Comparison of ENCODE assay signal across 2 cellular contexts in the genomic region with DNA sequence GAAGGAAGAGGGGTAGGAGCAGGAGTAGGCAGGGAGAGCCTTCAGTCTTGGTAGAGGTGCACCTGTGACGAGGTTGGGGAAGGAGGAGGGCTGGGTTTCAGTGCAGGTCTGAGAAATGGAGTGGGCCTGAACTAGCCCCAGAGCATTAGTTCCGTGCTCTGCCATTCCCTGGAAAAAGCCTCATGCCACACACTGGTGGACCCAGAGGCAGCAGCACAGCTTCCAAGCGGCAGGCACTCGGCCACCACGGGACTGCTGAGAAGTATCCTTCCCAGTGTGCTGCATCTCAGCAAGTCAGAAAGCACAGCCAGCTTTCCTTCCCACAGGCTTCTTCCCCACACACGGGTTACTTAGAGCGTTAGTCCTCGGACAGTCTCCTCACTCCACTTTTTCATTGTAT.
TF ChIP-seq lines count a peak whose summit lies in the region.

No MANE protein-coding gene starts in this region.

TF ChIP-seq in HCT116, 20 proteins besides CTCF, POLR2A, EP300 and RAD21:
- no peak for TF ChIP-seq ZFX (IDR thresholded peaks at IDR 0.05)
- no peak for TF ChIP-seq EGR1 (IDR thresholded peaks at IDR 0.05; ENCODE audit: low read depth)
- TF ChIP-seq, protein P1, sequence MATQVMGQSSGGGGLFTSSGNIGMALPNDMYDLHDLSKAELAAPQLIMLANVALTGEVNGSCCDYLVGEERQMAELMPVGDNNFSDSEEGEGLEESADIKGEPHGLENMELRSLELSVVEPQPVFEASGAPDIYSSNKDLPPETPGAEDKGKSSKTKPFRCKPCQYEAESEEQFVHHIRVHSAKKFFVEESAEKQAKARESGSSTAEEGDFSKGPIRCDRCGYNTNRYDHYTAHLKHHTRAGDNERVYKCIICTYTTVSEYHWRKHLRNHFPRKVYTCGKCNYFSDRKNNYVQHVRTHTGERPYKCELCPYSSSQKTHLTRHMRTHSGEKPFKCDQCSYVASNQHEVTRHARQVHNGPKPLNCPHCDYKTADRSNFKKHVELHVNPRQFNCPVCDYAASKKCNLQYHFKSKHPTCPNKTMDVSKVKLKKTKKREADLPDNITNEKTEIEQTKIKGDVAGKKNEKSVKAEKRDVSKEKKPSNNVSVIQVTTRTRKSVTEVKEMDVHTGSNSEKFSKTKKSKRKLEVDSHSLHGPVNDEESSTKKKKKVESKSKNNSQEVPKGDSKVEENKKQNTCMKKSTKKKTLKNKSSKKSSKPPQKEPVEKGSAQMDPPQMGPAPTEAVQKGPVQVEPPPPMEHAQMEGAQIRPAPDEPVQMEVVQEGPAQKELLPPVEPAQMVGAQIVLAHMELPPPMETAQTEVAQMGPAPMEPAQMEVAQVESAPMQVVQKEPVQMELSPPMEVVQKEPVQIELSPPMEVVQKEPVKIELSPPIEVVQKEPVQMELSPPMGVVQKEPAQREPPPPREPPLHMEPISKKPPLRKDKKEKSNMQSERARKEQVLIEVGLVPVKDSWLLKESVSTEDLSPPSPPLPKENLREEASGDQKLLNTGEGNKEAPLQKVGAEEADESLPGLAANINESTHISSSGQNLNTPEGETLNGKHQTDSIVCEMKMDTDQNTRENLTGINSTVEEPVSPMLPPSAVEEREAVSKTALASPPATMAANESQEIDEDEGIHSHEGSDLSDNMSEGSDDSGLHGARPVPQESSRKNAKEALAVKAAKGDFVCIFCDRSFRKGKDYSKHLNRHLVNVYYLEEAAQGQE (IDR thresholded peaks at IDR 0.05; ENCODE audit: low read depth), result no peak
- TF ChIP-seq SP1 (IDR thresholded peaks at IDR 0.05; ENCODE audit: low read depth), result no peak
- TF ChIP-seq FOSL1 (IDR thresholded peaks at IDR 0.05; ENCODE audit: low read depth), result no peak
- no peak for TF ChIP-seq SRF (IDR thresholded peaks at IDR 0.05; ENCODE audit: low read depth)
- TF ChIP-seq, protein P2, sequence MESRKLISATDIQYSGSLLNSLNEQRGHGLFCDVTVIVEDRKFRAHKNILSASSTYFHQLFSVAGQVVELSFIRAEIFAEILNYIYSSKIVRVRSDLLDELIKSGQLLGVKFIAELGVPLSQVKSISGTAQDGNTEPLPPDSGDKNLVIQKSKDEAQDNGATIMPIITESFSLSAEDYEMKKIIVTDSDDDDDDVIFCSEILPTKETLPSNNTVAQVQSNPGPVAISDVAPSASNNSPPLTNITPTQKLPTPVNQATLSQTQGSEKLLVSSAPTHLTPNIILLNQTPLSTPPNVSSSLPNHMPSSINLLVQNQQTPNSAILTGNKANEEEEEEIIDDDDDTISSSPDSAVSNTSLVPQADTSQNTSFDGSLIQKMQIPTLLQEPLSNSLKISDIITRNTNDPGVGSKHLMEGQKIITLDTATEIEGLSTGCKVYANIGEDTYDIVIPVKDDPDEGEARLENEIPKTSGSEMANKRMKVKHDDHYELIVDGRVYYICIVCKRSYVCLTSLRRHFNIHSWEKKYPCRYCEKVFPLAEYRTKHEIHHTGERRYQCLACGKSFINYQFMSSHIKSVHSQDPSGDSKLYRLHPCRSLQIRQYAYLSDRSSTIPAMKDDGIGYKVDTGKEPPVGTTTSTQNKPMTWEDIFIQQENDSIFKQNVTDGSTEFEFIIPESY (IDR thresholded peaks at IDR 0.05; ENCODE audit: extremely low read depth, insufficient replicate concordance, low read length), result no peak
- TF ChIP-seq CEBPB (IDR thresholded peaks at IDR 0.05; ENCODE audit: low read depth), result no peak
- TF ChIP-seq ELF1 (IDR thresholded peaks at IDR 0.05; ENCODE audit: borderline replicate concordance, low read depth), result no peak
- no peak for TF ChIP-seq EZH2 (IDR thresholded peaks at IDR 0.05)
- no peak for TF ChIP-seq JUND (IDR thresholded peaks at IDR 0.05)
- TF ChIP-seq TCF7L2 (IDR thresholded peaks at IDR 0.05; ENCODE audit: borderline replicate concordance, extremely low read depth, insufficient read depth, insufficient read length), result no peak
- TF ChIP-seq, protein P3, sequence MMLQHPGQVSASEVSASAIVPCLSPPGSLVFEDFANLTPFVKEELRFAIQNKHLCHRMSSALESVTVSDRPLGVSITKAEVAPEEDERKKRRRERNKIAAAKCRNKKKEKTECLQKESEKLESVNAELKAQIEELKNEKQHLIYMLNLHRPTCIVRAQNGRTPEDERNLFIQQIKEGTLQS (IDR thresholded peaks at IDR 0.05), result no peak
- no peak for TF ChIP-seq ZNF274 (IDR thresholded peaks at IDR 0.05; ENCODE audit: low read depth, low read length)
- no peak for TF ChIP-seq YY1 (IDR thresholded peaks at IDR 0.05; ENCODE audit: extremely low read depth, insufficient replicate concordance, low read depth, low read length)
- TF ChIP-seq, protein P4, sequence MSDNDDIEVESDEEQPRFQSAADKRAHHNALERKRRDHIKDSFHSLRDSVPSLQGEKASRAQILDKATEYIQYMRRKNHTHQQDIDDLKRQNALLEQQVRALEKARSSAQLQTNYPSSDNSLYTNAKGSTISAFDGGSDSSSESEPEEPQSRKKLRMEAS (IDR thresholded peaks at IDR 0.05), result no peak
- no peak for TF ChIP-seq SIN3A (IDR thresholded peaks at IDR 0.05; ENCODE audit: low read depth)
TF ChIP-seq in HCT116: peak in this region for 0.

TF ChIP-seq in HepG2, 621 proteins besides CTCF, POLR2A, EP300 and RAD21:
- TF ChIP-seq ZNF343 (CRISPR knock-in tag; IDR thresholded peaks at IDR 0.05) (no peak), ZSCAN29 (CRISPR knock-in tag; conservative IDR thresholded peaks at IDR 0.05) (no peak), ATF7 (IDR thresholded peaks at IDR 0.05) (no peak), ATF7 (CRISPR knock-in tag; IDR thresholded peaks at IDR 0.05) (no peak), PRPF4 (IDR thresholded peaks at IDR 0.05; ENCODE audit: low read depth, low read length, poor library complexity, severe bottlenecking) (no peak), ZNF615 (CRISPR knock-in tag; IDR thresholded peaks at IDR 0.05; ENCODE audit: borderline replicate concordance) (no peak), SYNCRIP (IDR thresholded peaks at IDR 0.05; ENCODE audit: insufficient read depth, low read depth, low read length) (no peak), ZNF839 (CRISPR knock-in tag; IDR thresholded peaks at IDR 0.05; ENCODE audit: borderline replicate concordance) (no peak), ZNF484 (CRISPR knock-in tag; IDR thresholded peaks at IDR 0.05; ENCODE audit: borderline replicate concordance, low read depth) (no peak), ARNT2 (CRISPR knock-in tag; IDR thresholded peaks at IDR 0.05; ENCODE audit: low read depth) (no peak)
- TF ChIP-seq, protein P5, sequence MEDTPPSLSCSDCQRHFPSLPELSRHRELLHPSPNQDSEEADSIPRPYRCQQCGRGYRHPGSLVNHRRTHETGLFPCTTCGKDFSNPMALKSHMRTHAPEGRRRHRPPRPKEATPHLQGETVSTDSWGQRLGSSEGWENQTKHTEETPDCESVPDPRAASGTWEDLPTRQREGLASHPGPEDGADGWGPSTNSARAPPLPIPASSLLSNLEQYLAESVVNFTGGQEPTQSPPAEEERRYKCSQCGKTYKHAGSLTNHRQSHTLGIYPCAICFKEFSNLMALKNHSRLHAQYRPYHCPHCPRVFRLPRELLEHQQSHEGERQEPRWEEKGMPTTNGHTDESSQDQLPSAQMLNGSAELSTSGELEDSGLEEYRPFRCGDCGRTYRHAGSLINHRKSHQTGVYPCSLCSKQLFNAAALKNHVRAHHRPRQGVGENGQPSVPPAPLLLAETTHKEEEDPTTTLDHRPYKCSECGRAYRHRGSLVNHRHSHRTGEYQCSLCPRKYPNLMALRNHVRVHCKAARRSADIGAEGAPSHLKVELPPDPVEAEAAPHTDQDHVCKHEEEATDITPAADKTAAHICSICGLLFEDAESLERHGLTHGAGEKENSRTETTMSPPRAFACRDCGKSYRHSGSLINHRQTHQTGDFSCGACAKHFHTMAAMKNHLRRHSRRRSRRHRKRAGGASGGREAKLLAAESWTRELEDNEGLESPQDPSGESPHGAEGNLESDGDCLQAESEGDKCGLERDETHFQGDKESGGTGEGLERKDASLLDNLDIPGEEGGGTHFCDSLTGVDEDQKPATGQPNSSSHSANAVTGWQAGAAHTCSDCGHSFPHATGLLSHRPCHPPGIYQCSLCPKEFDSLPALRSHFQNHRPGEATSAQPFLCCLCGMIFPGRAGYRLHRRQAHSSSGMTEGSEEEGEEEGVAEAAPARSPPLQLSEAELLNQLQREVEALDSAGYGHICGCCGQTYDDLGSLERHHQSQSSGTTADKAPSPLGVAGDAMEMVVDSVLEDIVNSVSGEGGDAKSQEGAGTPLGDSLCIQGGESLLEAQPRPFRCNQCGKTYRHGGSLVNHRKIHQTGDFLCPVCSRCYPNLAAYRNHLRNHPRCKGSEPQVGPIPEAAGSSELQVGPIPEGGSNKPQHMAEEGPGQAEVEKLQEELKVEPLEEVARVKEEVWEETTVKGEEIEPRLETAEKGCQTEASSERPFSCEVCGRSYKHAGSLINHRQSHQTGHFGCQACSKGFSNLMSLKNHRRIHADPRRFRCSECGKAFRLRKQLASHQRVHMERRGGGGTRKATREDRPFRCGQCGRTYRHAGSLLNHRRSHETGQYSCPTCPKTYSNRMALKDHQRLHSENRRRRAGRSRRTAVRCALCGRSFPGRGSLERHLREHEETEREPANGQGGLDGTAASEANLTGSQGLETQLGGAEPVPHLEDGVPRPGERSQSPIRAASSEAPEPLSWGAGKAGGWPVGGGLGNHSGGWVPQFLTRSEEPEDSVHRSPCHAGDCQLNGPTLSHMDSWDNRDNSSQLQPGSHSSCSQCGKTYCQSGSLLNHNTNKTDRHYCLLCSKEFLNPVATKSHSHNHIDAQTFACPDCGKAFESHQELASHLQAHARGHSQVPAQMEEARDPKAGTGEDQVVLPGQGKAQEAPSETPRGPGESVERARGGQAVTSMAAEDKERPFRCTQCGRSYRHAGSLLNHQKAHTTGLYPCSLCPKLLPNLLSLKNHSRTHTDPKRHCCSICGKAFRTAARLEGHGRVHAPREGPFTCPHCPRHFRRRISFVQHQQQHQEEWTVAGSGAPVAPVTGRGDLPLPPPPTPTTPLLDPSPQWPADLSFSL (CRISPR knock-in tag; IDR thresholded peaks at IDR 0.05), result no peak
- TF ChIP-seq, protein P6, sequence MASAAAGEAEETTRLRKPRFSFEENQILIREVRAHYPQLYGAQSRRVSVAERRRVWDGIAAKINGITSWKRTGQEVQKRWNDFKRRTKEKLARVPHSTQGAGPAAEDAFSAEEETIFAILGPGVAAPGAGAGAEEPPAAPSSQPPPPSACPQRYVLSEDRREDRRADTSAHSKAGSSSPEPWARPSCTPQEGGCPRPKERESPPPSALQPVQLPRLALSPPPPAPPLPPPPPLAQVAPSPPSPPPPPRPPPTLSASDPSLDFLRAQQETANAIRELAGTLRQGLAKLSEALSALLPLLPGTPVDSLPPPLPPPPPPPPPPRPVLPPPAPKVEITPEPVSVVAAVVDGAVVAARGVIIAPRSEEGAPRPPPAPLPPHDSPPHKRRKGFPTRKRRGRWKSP (CRISPR knock-in tag; IDR thresholded peaks at IDR 0.05), result no peak
- TF ChIP-seq, protein P7, sequence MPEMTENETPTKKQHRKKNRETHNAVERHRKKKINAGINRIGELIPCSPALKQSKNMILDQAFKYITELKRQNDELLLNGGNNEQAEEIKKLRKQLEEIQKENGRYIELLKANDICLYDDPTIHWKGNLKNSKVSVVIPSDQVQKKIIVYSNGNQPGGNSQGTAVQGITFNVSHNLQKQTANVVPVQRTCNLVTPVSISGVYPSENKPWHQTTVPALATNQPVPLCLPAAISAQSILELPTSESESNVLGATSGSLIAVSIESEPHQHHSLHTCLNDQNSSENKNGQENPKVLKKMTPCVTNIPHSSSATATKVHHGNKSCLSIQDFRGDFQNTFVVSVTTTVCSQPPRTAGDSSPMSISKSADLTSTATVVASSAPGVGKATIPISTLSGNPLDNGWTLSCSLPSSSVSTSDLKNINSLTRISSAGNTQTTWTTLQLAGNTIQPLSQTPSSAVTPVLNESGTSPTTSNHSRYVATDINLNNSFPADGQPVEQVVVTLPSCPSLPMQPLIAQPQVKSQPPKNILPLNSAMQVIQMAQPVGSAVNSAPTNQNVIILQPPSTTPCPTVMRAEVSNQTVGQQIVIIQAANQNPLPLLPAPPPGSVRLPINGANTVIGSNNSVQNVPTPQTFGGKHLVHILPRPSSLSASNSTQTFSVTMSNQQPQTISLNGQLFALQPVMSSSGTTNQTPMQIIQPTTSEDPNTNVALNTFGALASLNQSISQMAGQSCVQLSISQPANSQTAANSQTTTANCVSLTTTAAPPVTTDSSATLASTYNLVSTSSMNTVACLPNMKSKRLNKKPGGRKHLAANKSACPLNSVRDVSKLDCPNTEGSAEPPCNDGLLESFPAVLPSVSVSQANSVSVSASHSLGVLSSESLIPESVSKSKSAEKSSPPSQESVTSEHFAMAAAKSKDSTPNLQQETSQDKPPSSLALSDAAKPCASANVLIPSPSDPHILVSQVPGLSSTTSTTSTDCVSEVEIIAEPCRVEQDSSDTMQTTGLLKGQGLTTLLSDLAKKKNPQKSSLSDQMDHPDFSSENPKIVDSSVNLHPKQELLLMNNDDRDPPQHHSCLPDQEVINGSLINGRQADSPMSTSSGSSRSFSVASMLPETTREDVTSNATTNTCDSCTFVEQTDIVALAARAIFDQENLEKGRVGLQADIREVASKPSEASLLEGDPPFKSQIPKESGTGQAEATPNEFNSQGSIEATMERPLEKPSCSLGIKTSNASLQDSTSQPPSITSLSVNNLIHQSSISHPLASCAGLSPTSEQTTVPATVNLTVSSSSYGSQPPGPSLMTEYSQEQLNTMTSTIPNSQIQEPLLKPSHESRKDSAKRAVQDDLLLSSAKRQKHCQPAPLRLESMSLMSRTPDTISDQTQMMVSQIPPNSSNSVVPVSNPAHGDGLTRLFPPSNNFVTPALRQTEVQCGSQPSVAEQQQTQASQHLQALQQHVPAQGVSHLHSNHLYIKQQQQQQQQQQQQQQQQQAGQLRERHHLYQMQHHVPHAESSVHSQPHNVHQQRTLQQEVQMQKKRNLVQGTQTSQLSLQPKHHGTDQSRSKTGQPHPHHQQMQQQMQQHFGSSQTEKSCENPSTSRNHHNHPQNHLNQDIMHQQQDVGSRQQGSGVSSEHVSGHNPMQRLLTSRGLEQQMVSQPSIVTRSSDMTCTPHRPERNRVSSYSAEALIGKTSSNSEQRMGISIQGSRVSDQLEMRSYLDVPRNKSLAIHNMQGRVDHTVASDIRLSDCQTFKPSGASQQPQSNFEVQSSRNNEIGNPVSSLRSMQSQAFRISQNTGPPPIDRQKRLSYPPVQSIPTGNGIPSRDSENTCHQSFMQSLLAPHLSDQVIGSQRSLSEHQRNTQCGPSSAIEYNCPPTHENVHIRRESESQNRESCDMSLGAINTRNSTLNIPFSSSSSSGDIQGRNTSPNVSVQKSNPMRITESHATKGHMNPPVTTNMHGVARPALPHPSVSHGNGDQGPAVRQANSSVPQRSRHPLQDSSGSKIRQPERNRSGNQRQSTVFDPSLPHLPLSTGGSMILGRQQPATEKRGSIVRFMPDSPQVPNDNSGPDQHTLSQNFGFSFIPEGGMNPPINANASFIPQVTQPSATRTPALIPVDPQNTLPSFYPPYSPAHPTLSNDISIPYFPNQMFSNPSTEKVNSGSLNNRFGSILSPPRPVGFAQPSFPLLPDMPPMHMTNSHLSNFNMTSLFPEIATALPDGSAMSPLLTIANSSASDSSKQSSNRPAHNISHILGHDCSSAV (CRISPR knock-in tag; IDR thresholded peaks at IDR 0.05; ENCODE audit: borderline replicate concordance), result no peak
- TF ChIP-seq, protein P8, sequence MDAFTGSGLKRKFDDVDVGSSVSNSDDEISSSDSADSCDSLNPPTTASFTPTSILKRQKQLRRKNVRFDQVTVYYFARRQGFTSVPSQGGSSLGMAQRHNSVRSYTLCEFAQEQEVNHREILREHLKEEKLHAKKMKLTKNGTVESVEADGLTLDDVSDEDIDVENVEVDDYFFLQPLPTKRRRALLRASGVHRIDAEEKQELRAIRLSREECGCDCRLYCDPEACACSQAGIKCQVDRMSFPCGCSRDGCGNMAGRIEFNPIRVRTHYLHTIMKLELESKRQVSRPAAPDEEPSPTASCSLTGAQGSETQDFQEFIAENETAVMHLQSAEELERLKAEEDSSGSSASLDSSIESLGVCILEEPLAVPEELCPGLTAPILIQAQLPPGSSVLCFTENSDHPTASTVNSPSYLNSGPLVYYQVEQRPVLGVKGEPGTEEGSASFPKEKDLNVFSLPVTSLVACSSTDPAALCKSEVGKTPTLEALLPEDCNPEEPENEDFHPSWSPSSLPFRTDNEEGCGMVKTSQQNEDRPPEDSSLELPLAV (CRISPR knock-in tag; conservative IDR thresholded peaks at IDR 0.05; ENCODE audit: low read depth), result no peak
TF ChIP-seq in HepG2: peak in this region for 0.
